In genomic region chr7:16026253-16027020, GRCh38 we compare ENCODE assay signal across 13 cellular contexts.
DNase-seq lines count a peak whose midpoint lies in the region; ATAC-seq and TF ChIP-seq lines count a peak whose summit lies in the region.
"Had no signal": no experiment of that assay in that cellular context is flagged by ENCODE, and none has a peak within 500 bp of the region (broad histone marks: within the 10 kb centered on the region; RNA-seq: fewer than 3 reads in every experiment).

No MANE protein-coding gene starts in this region.

- peak; percentile 19 for DNase-seq in SK-MEL-5 (ENCODE audit: low read depth, low spot score)
- DNase-seq in fibroblast of gingiva (ENCODE audit: low read depth): peak; percentile 6
- DNase-seq in lower lobe of right lung: no peak
- DNase-seq in thoracic aorta (ENCODE audit: low spot score): no peak
- DNase-seq: activated T-cell treated with anti-CD3 and anti-CD28 coated beads for 4 hours; CD4-positive, alpha-beta T cell; SK-N-SH had no signal

- H3K9me3 ChIP-seq in lower lobe of right lung (no peaks in the 10 kb centered on the region), thoracic aorta (no peaks in the 10 kb centered on the region)
- H3K9me3 ChIP-seq: SK-N-SH, suprapubic skin had no signal

- H3K27ac ChIP-seq in lower lobe of right lung (peak overlapping the region; percentile 8), thoracic aorta (peak overlapping the region; percentile 31 to 61)
- H3K27ac ChIP-seq: suprapubic skin had no signal

- H3K4me1 ChIP-seq in lower lobe of right lung (no peaks in the 10 kb centered on the region), thoracic aorta (ENCODE audit: control insufficient read depth in 1 of 2, low read depth in 2 of 2) (peaks cover 17 to 45% of the 10 kb centered on the region in 2 donors)

- no peaks in the 10 kb centered on the region for H3K27me3 ChIP-seq in lower lobe of right lung (ENCODE audit: low read depth)
- H3K27me3 ChIP-seq in thoracic aorta (replicated peaks; ENCODE audit: insufficient read depth): no peaks in the 10 kb centered on the region
- H3K27me3 ChIP-seq: suprapubic skin had no signal

- intact Hi-C loops in lower lobe of right lung (cut with DNase I): no loop called here

- in situ Hi-C loops in SK-MEL-5 (cut with HindIII; ENCODE audit: low pct_unique_long_range_greater_than_20kb, low sequenced_read_pairs): no loop called here

- no peak overlapping the region for H3K4me3 ChIP-seq in lower lobe of right lung
- no peak overlapping the region for H3K4me3 ChIP-seq in thoracic aorta
- H3K4me3 ChIP-seq: suprapubic skin had no signal

- ATAC-seq in lower lobe of right lung (no peak), thoracic aorta (ENCODE audit: insufficient number of reproducible peaks, low FRiP score, low read depth) (no peak), HG02852 (IDR thresholded peaks at IDR 0.05; ENCODE audit: unreplicated experiment) (no peak), SK-N-SH treated with all-trans-retinoic acid at 6 μM for 48 hours (no peak), GM19397 (IDR thresholded peaks at IDR 0.05; ENCODE audit: unreplicated experiment) (no peak), GM18868 (IDR thresholded peaks at IDR 0.05; ENCODE audit: unreplicated experiment) (no peak)
- ATAC-seq: activated CD4-positive, CD25-positive, alpha-beta regulatory T cell treated with anti-CD3 and anti-CD28 coated beads, Interleukin-2, amount 50 U/mL, for 24 hours had no signal

- H3K36me3 ChIP-seq in lower lobe of right lung (no peaks in the 10 kb centered on the region), thoracic aorta (no peaks in the 10 kb centered on the region)
- H3K36me3 ChIP-seq: suprapubic skin had no signal

- TF ChIP-seq CTCF in lower lobe of right lung (IDR thresholded peaks at IDR 0.05) (no peak), thoracic aorta (IDR thresholded peaks at IDR 0.05) (no peak)

TF ChIP-seq in SK-N-SH treated with all-trans-retinoic acid at 6 μM for 48 hours, 23 proteins besides CTCF, POLR2A, EP300 and RAD21:
- TF ChIP-seq ESRRG (CRISPR knock-in tag; IDR thresholded peaks at IDR 0.05): no peak
- no peak for TF ChIP-seq GLIS3 (CRISPR knock-in tag; IDR thresholded peaks at IDR 0.05)
- TF ChIP-seq ZC3H10 (CRISPR knock-in tag; IDR thresholded peaks at IDR 0.05): no peak
- no peak for TF ChIP-seq CREB5 (CRISPR knock-in tag; IDR thresholded peaks at IDR 0.05; ENCODE audit: low read depth)
- no peak for TF ChIP-seq SNAI2 (CRISPR knock-in tag; IDR thresholded peaks at IDR 0.05)
- TF ChIP-seq RARB (CRISPR knock-in tag; IDR thresholded peaks at IDR 0.05): no peak

Comparison
In these comparisons a context has a peak if more than half of its experiments do, and no peak if none do; other contexts are left out.
1. DNase-seq: peak in SK-MEL-5 (single experiment) and fibroblast of gingiva (single experiment); none in lower lobe of right lung (single experiment) and thoracic aorta (single experiment).